ENCODE assay signal across 12 cellular contexts in the genomic region with DNA sequence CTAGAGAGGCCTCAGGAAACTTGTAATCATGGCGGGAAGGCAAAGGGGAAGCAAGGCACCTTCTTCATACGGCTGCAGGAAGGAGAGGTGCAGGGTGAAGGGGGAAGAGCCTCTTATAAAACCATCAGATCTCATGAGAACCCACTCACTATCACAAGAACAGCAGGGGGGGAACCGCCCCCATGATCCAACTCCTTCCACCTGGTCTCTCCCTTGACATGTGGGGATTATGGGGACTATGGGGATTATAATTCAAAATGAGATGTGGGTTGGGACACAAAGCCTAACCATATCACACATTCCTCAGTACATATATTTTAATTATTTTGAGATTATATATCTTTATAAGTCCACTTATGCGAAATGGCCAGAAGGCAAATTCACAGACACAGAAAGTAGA. TPM values are rescaled to one million over a fixed set of nuclear protein-coding genes. Genes with fewer than 3 reads are reported as not detected.
DNase-seq lines count a peak whose midpoint lies in the region; ATAC-seq and TF ChIP-seq lines count a peak whose summit lies in the region.
"Had no signal": no experiment of that assay in that cellular context is flagged by ENCODE, and none has a peak within 500 bp of the region (broad histone marks: within the 10 kb centered on the region; RNA-seq: fewer than 3 reads in every experiment).

No MANE protein-coding gene starts in this region.

- TF ChIP-seq CTCF in HEK293 (tag by site-specific recombination; IDR thresholded peaks at IDR 0.05) = no peak
- TF ChIP-seq CTCF in WERI-Rb-1 (IDR thresholded peaks at IDR 0.05; ENCODE audit: low read depth, low read length) = no peak
- no peak for TF ChIP-seq CTCF in sigmoid colon (IDR thresholded peaks at IDR 0.05)
- no peak for TF ChIP-seq CTCF in gastrocnemius medialis (IDR thresholded peaks at IDR 0.05 in 4 of 5, conservative IDR thresholded peaks at IDR 0.05 in 1 of 5)

- H3K36me3 ChIP-seq in HEK293 (ENCODE audit: control insufficient read depth in 2 of 2, insufficient read depth in 1 of 2, low read length in 2 of 2) (no peaks in the 10 kb centered on the region), WERI-Rb-1 (no peaks in the 10 kb centered on the region), sigmoid colon (no peaks in the 10 kb centered on the region), gastrocnemius medialis (no peaks in the 10 kb centered on the region)
- H3K36me3 ChIP-seq: BE2C had no signal

- 82 to 83% methylated on average over 4 of the region's 4 CpGs for WGBS in sigmoid colon, 2 donors

- in situ Hi-C loops in gastrocnemius medialis (cut with MboI; ENCODE audit: low sequenced_read_pairs in 4 of 4) = no loop called here

- no peaks in the 10 kb centered on the region for H3K9me3 ChIP-seq in HEK293 (ENCODE audit: control insufficient read depth, insufficient read depth, low read depth, low read length)
- no peaks in the 10 kb centered on the region for H3K9me3 ChIP-seq in WERI-Rb-1 (ENCODE audit: severe bottlenecking)
- no peaks in the 10 kb centered on the region for H3K9me3 ChIP-seq in sigmoid colon
- no peaks in the 10 kb centered on the region for H3K9me3 ChIP-seq in gastrocnemius medialis
- H3K9me3 ChIP-seq: A549, BE2C had no signal

- DNase-seq in NCI-H2227 (lab: John Stamatoyannopoulos, UW; ENCODE audit: unreplicated experiment) = peak; percentile 2
- peak; percentile 44 for DNase-seq in WERI-Rb-1
- peak; percentile 8 for DNase-seq in sigmoid colon
- no peak for DNase-seq in gastrocnemius medialis
- no peak for DNase-seq in NCI-H2029 treated with DMSO at 0.1 percent for 48 hours (lab: John Stamatoyannopoulos, UW)
- no peak for DNase-seq in germinal center (ENCODE audit: low spot score)
- DNase-seq: BE2C; CD4-positive, alpha-beta memory T cell; DMS79 had no signal

- no peak for ATAC-seq in gastrocnemius medialis
- ATAC-seq: A549 had no signal

- H3K27ac ChIP-seq in HEK293 (ENCODE audit: extremely low read depth, low read depth, low read length) (no peak overlapping the region), WERI-Rb-1 (peak overlapping the region; percentile 41), sigmoid colon (no peak overlapping the region), gastrocnemius medialis (no peak overlapping the region)
- H3K27ac ChIP-seq: A549, C4-2B had no signal

- H3K4me1 ChIP-seq in HEK293 (ENCODE audit: control insufficient read depth, insufficient read depth, low read length) = no peaks in the 10 kb centered on the region
- no peaks in the 10 kb centered on the region for H3K4me1 ChIP-seq in sigmoid colon
- H3K4me1 ChIP-seq in gastrocnemius medialis = no peaks in the 10 kb centered on the region
- H3K4me1 ChIP-seq: A549, BE2C had no signal

- TF ChIP-seq POLR2A in sigmoid colon (IDR thresholded peaks at IDR 0.05) (no peak), gastrocnemius medialis (IDR thresholded peaks at IDR 0.05) (no peak)

- intact Hi-C loops in sigmoid colon (cut with DNase I) = no loop called here
- intact Hi-C loops in gastrocnemius medialis (cut with DNase I; ENCODE audit: low total_unique reads) = no loop called here

- CTCF ChIA-PET in HEK293 (lab: Yijun Ruan, JAX) = interaction anchor here (0.6 kb wide), 1 partner anchor 117 kb away, joined by 3 read pairs; no protein-coding TSS in a partner anchor

- H3K4me3 ChIP-seq in HEK293 (ENCODE audit: low read depth, low read length) = no peak overlapping the region
- no peak overlapping the region for H3K4me3 ChIP-seq in WERI-Rb-1 (ENCODE audit: low read depth, low read length)
- H3K4me3 ChIP-seq in sigmoid colon = no peak overlapping the region
- H3K4me3 ChIP-seq in gastrocnemius medialis = no peak overlapping the region
- H3K4me3 ChIP-seq: A549 had no signal

- no peak for TF ChIP-seq EP300 in sigmoid colon (IDR thresholded peaks at IDR 0.05)

- POLR2A ChIA-PET in HEK293 (lab: Yijun Ruan, JAX) = no interaction called here

- no peaks in the 10 kb centered on the region for H3K27me3 ChIP-seq in WERI-Rb-1 (ENCODE audit: insufficient read depth, low read depth, severe bottlenecking)
- H3K27me3 ChIP-seq in sigmoid colon = peaks cover 0 to 3% (median 0%) of the 10 kb centered on the region in 3 donors
- H3K27me3 ChIP-seq in gastrocnemius medialis = no peaks in the 10 kb centered on the region
- H3K27me3 ChIP-seq: BE2C had no signal

TF ChIP-seq in HEK293, 187 proteins besides CTCF, POLR2A, EP300 and RAD21:
- TF ChIP-seq KLF16 (tag by site-specific recombination; IDR thresholded peaks at IDR 0.05) = no peak
- TF ChIP-seq TCF7L2 (IDR thresholded peaks at IDR 0.05; ENCODE audit: borderline replicate concordance, low read depth, low read length) = no peak
- TF ChIP-seq HOXC10 (CRISPR knock-in tag; IDR thresholded peaks at IDR 0.05) = no peak
- peak; percentile 67 for TF ChIP-seq ZNF341 (tag by site-specific recombination; IDR thresholded peaks at IDR 0.05; ENCODE audit: low read depth)
- TF ChIP-seq SP7 (tag by site-specific recombination; IDR thresholded peaks at IDR 0.05) = 0 out of 2 replicates have a peak, but pooled peaks have one; percentile 37
- TF ChIP-seq, protein P1, sequence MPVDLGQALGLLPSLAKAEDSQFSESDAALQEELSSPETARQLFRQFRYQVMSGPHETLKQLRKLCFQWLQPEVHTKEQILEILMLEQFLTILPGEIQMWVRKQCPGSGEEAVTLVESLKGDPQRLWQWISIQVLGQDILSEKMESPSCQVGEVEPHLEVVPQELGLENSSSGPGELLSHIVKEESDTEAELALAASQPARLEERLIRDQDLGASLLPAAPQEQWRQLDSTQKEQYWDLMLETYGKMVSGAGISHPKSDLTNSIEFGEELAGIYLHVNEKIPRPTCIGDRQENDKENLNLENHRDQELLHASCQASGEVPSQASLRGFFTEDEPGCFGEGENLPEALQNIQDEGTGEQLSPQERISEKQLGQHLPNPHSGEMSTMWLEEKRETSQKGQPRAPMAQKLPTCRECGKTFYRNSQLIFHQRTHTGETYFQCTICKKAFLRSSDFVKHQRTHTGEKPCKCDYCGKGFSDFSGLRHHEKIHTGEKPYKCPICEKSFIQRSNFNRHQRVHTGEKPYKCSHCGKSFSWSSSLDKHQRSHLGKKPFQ (tag by site-specific recombination; IDR thresholded peaks at IDR 0.05) = no peak
- TF ChIP-seq ZNF596 (tag by site-specific recombination; IDR thresholded peaks at IDR 0.05) = no peak
- TF ChIP-seq ZNF521 (tag by site-specific recombination; IDR thresholded peaks at IDR 0.05) = no peak
- TF ChIP-seq ZNF146 (tag by site-specific recombination; IDR thresholded peaks at IDR 0.05) = no peak
- no peak for TF ChIP-seq ZNF184 (tag by site-specific recombination; IDR thresholded peaks at IDR 0.05)
- peak; percentile 85 for TF ChIP-seq MZF1 (tag by site-specific recombination; IDR thresholded peaks at IDR 0.05; ENCODE audit: borderline replicate concordance)

RNA-seq across cellular contexts. Expression of a gene that starts 8.9 kb away (rescaled TPM):
- total RNA-seq in sigmoid colon (10 to 100 TPM; 60.7 to 74.9 (median 69.1) TPM), gastrocnemius medialis (100 to 1,000 TPM; 168 to 331 (median 246) TPM)
- 10 to 100 TPM; 23.4 to 65.8 (median 34.4) TPM for polyA plus RNA-seq in sigmoid colon

Comparison
In these comparisons a context has a peak if more than half of its experiments do, and no peak if none do; other contexts are left out.
1. DNase-seq: peak in NCI-H2227 (single experiment), WERI-Rb-1 (single experiment) and sigmoid colon (single experiment); none in gastrocnemius medialis (0 of 2), NCI-H2029 treated with DMSO at 0.1 percent for 48 hours (single experiment) and germinal center (single experiment).